In genomic region chr15:95170587-95171380, GRCh38 we compare ENCODE assay signal across 1 cellular context.
TF ChIP-seq lines count a peak whose summit lies in the region.

No MANE protein-coding gene starts in this region.

TF ChIP-seq in GM23338, 12 proteins besides CTCF, POLR2A, EP300 and RAD21 (continued from another document):
- TF ChIP-seq ZNF462 (CRISPR knock-in tag; IDR thresholded peaks at IDR 0.05) (no peak), EZH2 (IDR thresholded peaks at IDR 0.05; ENCODE audit: low read depth, unreplicated experiment) (no peak), CREB1 (CRISPR knock-in tag; IDR thresholded peaks at IDR 0.05; ENCODE audit: low read depth) (no peak), ZNF331 (CRISPR knock-in tag; IDR thresholded peaks at IDR 0.05; ENCODE audit: low read depth) (no peak)
